Comparison of ENCODE assay signal across 1 cellular context in the genomic region with DNA sequence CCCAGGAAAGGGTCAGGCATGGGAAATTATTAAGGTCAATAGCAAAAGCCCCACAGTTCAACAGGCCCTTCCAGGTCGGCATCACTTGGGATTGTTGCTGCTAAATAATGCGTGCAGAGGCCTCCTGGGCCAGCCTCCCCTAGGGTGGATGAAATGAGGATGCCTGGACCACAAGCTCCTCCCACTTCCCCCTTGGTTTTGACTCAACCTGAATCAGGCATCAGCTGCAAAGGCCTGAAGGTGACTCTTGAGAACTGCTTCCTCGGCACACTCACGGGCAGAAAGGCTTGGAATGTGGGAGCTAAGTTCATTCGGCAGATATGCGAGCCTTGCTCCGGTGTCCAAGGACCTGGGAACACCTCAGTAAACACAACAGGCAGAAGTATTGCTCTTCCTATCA.
TF ChIP-seq lines count a peak whose summit lies in the region.

No MANE protein-coding gene starts in this region.

TF ChIP-seq in GM12878, 131 proteins besides CTCF, POLR2A, EP300 and RAD21 (continued from another document and continues in another):
- TF ChIP-seq, protein P1, sequence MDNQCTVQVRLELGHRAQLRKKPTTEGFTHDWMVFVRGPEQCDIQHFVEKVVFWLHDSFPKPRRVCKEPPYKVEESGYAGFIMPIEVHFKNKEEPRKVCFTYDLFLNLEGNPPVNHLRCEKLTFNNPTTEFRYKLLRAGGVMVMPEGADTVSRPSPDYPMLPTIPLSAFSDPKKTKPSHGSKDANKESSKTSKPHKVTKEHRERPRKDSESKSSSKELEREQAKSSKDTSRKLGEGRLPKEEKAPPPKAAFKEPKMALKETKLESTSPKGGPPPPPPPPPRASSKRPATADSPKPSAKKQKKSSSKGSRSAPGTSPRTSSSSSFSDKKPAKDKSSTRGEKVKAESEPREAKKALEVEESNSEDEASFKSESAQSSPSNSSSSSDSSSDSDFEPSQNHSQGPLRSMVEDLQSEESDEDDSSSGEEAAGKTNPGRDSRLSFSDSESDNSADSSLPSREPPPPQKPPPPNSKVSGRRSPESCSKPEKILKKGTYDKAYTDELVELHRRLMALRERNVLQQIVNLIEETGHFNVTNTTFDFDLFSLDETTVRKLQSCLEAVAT (IDR thresholded peaks at IDR 0.05): peak; percentile 92
- TF ChIP-seq, protein P2, sequence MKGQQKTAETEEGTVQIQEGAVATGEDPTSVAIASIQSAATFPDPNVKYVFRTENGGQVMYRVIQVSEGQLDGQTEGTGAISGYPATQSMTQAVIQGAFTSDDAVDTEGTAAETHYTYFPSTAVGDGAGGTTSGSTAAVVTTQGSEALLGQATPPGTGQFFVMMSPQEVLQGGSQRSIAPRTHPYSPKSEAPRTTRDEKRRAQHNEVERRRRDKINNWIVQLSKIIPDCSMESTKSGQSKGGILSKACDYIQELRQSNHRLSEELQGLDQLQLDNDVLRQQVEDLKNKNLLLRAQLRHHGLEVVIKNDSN (IDR thresholded peaks at IDR 0.05; ENCODE audit: borderline replicate concordance, extremely low read length, insufficient read depth, low read depth, low read length): no peak
- TF ChIP-seq, protein P3, sequence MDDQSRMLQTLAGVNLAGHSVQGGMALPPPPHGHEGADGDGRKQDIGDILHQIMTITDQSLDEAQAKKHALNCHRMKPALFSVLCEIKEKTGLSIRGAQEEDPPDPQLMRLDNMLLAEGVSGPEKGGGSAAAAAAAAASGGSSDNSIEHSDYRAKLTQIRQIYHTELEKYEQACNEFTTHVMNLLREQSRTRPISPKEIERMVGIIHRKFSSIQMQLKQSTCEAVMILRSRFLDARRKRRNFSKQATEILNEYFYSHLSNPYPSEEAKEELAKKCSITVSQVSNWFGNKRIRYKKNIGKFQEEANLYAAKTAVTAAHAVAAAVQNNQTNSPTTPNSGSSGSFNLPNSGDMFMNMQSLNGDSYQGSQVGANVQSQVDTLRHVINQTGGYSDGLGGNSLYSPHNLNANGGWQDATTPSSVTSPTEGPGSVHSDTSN (IDR thresholded peaks at IDR 0.05; ENCODE audit: insufficient replicate concordance, low read depth, low read length): peak; percentile 41
- TF ChIP-seq MTA2 (IDR thresholded peaks at IDR 0.05; ENCODE audit: low read depth) (no peak), ESRRA (IDR thresholded peaks at IDR 0.05; ENCODE audit: low read length) (no peak), BRCA1 (IDR thresholded peaks at IDR 0.05; ENCODE audit: low read depth, low read length) (no peak), ZBED1 (IDR thresholded peaks at IDR 0.05; ENCODE audit: borderline replicate concordance) (no peak), SUZ12 (IDR thresholded peaks at IDR 0.05; ENCODE audit: unreplicated experiment) (no peak), BACH1 (IDR thresholded peaks at IDR 0.05; ENCODE audit: borderline replicate concordance) (no peak; the same call in 1 of the 2 replicates), SIN3A (IDR thresholded peaks at IDR 0.05; ENCODE audit: low read depth, low read length) (no peak), MYC (IDR thresholded peaks at IDR 0.05; ENCODE audit: insufficient read depth, insufficient read length, insufficient replicate concordance, low read length, severe bottlenecking) (no peak), EED (IDR thresholded peaks at IDR 0.05; ENCODE audit: low read depth) (peak; percentile 96), GABPA (IDR thresholded peaks at IDR 0.05; ENCODE audit: low read depth) (no peak), BHLHE40 (IDR thresholded peaks at IDR 0.05; ENCODE audit: borderline replicate concordance in 1 of 2, low read depth in 2 of 2, low read length in 1 of 2) (peak; percentile 53 to 55; a peak in 2 of 4 replicates), FOS (IDR thresholded peaks at IDR 0.05; ENCODE audit: borderline replicate concordance, extremely low read depth, insufficient read length) (no peak), JUND (IDR thresholded peaks at IDR 0.05; ENCODE audit: low read depth, low read length) (no peak), RB1 (IDR thresholded peaks at IDR 0.05; ENCODE audit: borderline replicate concordance) (no peak), CHD1 (IDR thresholded peaks at IDR 0.05; ENCODE audit: low read depth, low read length) (no peak), HCFC1 (IDR thresholded peaks at IDR 0.05; ENCODE audit: low read length) (no peak), KAT2A (conservative IDR thresholded peaks at IDR 0.05; ENCODE audit: control insufficient read depth, low read depth, low read length) (no peak), ZSCAN29 (IDR thresholded peaks at IDR 0.05) (no peak), KDM1A (IDR thresholded peaks at IDR 0.05; ENCODE audit: borderline replicate concordance) (no peak), POLR2AphosphoS5 (IDR thresholded peaks at IDR 0.05; ENCODE audit: low read length) (no peak), RUNX3 (IDR thresholded peaks at IDR 0.05; ENCODE audit: low read length) (peak; percentile 99), HDAC6 (IDR thresholded peaks at IDR 0.05; ENCODE audit: unreplicated experiment) (no peak), CBX5 (IDR thresholded peaks at IDR 0.05; ENCODE audit: low read depth) (0 out of 2 replicates have a peak, but pooled peaks have one; percentile 43), SIX5 (IDR thresholded peaks at IDR 0.05; ENCODE audit: low read depth, low read length, severe bottlenecking) (no peak), POU2F2 (IDR thresholded peaks at IDR 0.05; ENCODE audit: borderline replicate concordance, low read depth, low read length) (peak; percentile 90), LARP7 (IDR thresholded peaks at IDR 0.05) (no peak), CHD4 (IDR thresholded peaks at IDR 0.05) (no peak), MTA3 (IDR thresholded peaks at IDR 0.05; ENCODE audit: borderline replicate concordance, low read length) (no peak), TBL1XR1 (IDR thresholded peaks at IDR 0.05; ENCODE audit: low read depth, low read length) (peak; percentile 19; the same call in 1 of the 2 replicates)
- TF ChIP-seq, protein P4, sequence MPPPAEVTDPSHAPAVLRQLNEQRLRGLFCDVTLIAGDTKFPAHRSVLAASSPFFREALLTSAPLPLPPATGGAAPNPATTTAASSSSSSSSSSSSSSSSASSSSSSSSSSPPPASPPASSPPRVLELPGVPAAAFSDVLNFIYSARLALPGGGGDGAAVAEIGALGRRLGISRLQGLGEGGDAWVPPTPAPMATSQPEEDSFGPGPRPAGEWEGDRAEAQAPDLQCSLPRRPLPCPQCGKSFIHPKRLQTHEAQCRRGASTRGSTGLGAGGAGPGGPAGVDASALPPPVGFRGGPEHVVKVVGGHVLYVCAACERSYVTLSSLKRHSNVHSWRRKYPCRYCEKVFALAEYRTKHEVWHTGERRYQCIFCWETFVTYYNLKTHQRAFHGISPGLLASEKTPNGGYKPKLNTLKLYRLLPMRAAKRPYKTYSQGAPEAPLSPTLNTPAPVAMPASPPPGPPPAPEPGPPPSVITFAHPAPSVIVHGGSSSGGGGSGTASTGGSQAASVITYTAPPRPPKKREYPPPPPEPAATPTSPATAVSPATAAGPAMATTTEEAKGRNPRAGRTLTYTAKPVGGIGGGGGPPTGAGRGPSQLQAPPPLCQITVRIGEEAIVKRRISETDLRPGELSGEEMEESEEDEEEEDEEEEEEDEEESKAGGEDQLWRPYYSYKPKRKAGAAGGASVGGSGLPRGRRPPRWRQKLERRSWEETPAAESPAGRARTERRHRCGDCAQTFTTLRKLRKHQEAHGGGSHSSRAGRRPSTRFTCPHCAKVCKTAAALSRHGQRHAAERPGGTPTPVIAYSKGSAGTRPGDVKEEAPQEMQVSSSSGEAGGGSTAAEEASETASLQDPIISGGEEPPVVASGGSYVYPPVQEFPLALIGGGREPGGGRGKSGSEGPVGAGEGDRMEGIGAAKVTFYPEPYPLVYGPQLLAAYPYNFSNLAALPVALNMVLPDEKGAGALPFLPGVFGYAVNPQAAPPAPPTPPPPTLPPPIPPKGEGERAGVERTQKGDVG (CRISPR knock-in tag; IDR thresholded peaks at IDR 0.05): no peak
- TF ChIP-seq, protein P5, sequence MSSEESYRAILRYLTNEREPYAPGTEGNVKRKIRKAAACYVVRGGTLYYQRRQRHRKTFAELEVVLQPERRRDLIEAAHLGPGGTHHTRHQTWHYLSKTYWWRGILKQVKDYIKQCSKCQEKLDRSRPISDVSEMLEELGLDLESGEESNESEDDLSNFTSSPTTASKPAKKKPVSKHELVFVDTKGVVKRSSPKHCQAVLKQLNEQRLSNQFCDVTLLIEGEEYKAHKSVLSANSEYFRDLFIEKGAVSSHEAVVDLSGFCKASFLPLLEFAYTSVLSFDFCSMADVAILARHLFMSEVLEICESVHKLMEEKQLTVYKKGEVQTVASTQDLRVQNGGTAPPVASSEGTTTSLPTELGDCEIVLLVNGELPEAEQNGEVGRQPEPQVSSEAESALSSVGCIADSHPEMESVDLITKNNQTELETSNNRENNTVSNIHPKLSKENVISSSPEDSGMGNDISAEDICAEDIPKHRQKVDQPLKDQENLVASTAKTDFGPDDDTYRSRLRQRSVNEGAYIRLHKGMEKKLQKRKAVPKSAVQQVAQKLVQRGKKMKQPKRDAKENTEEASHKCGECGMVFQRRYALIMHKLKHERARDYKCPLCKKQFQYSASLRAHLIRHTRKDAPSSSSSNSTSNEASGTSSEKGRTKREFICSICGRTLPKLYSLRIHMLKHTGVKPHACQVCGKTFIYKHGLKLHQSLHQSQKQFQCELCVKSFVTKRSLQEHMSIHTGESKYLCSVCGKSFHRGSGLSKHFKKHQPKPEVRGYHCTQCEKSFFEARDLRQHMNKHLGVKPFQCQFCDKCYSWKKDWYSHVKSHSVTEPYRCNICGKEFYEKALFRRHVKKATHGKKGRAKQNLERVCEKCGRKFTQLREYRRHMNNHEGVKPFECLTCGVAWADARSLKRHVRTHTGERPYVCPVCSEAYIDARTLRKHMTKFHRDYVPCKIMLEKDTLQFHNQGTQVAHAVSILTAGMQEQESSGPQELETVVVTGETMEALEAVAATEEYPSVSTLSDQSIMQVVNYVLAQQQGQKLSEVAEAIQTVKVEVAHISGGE (CRISPR knock-in tag; IDR thresholded peaks at IDR 0.05): no peak
- TF ChIP-seq, protein P6, sequence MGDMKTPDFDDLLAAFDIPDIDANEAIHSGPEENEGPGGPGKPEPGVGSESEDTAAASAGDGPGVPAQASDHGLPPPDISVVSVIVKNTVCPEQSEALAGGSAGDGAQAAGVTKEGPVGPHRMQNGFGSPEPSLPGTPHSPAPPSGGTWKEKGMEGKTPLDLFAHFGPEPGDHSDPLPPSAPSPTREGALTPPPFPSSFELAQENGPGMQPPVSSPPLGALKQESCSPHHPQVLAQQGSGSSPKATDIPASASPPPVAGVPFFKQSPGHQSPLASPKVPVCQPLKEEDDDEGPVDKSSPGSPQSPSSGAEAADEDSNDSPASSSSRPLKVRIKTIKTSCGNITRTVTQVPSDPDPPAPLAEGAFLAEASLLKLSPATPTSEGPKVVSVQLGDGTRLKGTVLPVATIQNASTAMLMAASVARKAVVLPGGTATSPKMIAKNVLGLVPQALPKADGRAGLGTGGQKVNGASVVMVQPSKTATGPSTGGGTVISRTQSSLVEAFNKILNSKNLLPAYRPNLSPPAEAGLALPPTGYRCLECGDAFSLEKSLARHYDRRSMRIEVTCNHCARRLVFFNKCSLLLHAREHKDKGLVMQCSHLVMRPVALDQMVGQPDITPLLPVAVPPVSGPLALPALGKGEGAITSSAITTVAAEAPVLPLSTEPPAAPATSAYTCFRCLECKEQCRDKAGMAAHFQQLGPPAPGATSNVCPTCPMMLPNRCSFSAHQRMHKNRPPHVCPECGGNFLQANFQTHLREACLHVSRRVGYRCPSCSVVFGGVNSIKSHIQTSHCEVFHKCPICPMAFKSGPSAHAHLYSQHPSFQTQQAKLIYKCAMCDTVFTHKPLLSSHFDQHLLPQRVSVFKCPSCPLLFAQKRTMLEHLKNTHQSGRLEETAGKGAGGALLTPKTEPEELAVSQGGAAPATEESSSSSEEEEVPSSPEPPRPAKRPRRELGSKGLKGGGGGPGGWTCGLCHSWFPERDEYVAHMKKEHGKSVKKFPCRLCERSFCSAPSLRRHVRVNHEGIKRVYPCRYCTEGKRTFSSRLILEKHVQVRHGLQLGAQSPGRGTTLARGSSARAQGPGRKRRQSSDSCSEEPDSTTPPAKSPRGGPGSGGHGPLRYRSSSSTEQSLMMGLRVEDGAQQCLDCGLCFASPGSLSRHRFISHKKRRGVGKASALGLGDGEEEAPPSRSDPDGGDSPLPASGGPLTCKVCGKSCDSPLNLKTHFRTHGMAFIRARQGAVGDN (IDR thresholded peaks at IDR 0.05): 0 out of 2 replicates have a peak, but pooled peaks have one; percentile 17
- TF ChIP-seq, protein P7, sequence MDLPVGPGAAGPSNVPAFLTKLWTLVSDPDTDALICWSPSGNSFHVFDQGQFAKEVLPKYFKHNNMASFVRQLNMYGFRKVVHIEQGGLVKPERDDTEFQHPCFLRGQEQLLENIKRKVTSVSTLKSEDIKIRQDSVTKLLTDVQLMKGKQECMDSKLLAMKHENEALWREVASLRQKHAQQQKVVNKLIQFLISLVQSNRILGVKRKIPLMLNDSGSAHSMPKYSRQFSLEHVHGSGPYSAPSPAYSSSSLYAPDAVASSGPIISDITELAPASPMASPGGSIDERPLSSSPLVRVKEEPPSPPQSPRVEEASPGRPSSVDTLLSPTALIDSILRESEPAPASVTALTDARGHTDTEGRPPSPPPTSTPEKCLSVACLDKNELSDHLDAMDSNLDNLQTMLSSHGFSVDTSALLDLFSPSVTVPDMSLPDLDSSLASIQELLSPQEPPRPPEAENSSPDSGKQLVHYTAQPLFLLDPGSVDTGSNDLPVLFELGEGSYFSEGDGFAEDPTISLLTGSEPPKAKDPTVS (IDR thresholded peaks at IDR 0.05; ENCODE audit: low read depth, low read length): no peak
- TF ChIP-seq, protein P8, sequence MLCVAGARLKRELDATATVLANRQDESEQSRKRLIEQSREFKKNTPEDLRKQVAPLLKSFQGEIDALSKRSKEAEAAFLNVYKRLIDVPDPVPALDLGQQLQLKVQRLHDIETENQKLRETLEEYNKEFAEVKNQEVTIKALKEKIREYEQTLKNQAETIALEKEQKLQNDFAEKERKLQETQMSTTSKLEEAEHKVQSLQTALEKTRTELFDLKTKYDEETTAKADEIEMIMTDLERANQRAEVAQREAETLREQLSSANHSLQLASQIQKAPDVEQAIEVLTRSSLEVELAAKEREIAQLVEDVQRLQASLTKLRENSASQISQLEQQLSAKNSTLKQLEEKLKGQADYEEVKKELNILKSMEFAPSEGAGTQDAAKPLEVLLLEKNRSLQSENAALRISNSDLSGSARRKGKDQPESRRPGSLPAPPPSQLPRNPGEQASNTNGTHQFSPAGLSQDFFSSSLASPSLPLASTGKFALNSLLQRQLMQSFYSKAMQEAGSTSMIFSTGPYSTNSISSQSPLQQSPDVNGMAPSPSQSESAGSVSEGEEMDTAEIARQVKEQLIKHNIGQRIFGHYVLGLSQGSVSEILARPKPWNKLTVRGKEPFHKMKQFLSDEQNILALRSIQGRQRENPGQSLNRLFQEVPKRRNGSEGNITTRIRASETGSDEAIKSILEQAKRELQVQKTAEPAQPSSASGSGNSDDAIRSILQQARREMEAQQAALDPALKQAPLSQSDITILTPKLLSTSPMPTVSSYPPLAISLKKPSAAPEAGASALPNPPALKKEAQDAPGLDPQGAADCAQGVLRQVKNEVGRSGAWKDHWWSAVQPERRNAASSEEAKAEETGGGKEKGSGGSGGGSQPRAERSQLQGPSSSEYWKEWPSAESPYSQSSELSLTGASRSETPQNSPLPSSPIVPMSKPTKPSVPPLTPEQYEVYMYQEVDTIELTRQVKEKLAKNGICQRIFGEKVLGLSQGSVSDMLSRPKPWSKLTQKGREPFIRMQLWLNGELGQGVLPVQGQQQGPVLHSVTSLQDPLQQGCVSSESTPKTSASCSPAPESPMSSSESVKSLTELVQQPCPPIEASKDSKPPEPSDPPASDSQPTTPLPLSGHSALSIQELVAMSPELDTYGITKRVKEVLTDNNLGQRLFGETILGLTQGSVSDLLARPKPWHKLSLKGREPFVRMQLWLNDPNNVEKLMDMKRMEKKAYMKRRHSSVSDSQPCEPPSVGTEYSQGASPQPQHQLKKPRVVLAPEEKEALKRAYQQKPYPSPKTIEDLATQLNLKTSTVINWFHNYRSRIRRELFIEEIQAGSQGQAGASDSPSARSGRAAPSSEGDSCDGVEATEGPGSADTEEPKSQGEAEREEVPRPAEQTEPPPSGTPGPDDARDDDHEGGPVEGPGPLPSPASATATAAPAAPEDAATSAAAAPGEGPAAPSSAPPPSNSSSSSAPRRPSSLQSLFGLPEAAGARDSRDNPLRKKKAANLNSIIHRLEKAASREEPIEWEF (IDR thresholded peaks at IDR 0.05; ENCODE audit: insufficient replicate concordance, low read depth, low read length): no peak
